In genomic region chr14:102196436-102197230, GRCh38 we compare ENCODE assay signal across 18 cellular contexts. TPM values are rescaled to one million over a fixed set of nuclear protein-coding genes. Genes with fewer than 3 reads are reported as not detected.
DNase-seq lines count a peak whose midpoint lies in the region; ATAC-seq and TF ChIP-seq lines count a peak whose summit lies in the region.
"Had no signal": no experiment of that assay in that cellular context is flagged by ENCODE, and none has a peak within 500 bp of the region (broad histone marks: within the 10 kb centered on the region; RNA-seq: fewer than 3 reads in every experiment).

No MANE protein-coding gene starts in this region.

- peak overlapping the region in 5 of 7 donors; percentile 19 to 85 (median 57) for H3K27ac Mint-ChIP-seq in CD4-positive, alpha-beta memory T cell
- H3K27ac Mint-ChIP-seq in WTC11 = peak overlapping the region; percentile 63
- H3K27ac Mint-ChIP-seq in neural progenitor cell = no peak overlapping the region
- no peak overlapping the region for H3K27ac Mint-ChIP-seq in stimulated activated memory B cell treated with anti-CD40 and anti-IgM and Interleukin-4, amounts not matched to agents 10 μg/mL and 1 μg/mL and 100 μg/mL, for 72 hours

- no peak overlapping the region for H3K27ac ChIP-seq in CD4-positive, alpha-beta memory T cell (ENCODE audit: low read depth, low read length)
- no peak overlapping the region for H3K27ac ChIP-seq in neural progenitor cell
- H3K27ac ChIP-seq: prostate gland had no signal

- H3K4me1 Mint-ChIP-seq in CD4-positive, alpha-beta memory T cell = peaks cover 47 to 70% (median 57%) of the 10 kb centered on the region in 4 donors
- H3K4me1 Mint-ChIP-seq in WTC11 (peaks cover 24% of the 10 kb centered on the region), neural progenitor cell (peaks cover 8% of the 10 kb centered on the region)
- H3K4me1 Mint-ChIP-seq in stimulated activated memory B cell treated with anti-CD40 and anti-IgM and Interleukin-4, amounts not matched to agents 10 μg/mL and 1 μg/mL and 100 μg/mL, for 72 hours = peaks cover 53% of the 10 kb centered on the region

- H3K4me3 ChIP-seq in CD4-positive, alpha-beta memory T cell (ENCODE audit: low read length in 2 of 2) = no peak overlapping the region
- H3K4me3 ChIP-seq in foreskin fibroblast (ENCODE audit: low read depth in 1 of 2, low read length in 2 of 2) (no peak overlapping the region), neural progenitor cell (no peak overlapping the region)
- H3K4me3 ChIP-seq: BLaER1 treated with 17β-estradiol and CSF1 and Interleukin-3, amounts not matched to agents 10 nM and 100 nM; GM12878; prostate gland had no signal

- peaks cover 0 to 4% (median 0%) of the 10 kb centered on the region in 8 donors for H3K9me3 Mint-ChIP-seq in CD4-positive, alpha-beta memory T cell
- H3K9me3 Mint-ChIP-seq in WTC11 = no peaks in the 10 kb centered on the region
- H3K9me3 Mint-ChIP-seq in neural progenitor cell = no peaks in the 10 kb centered on the region
- no peaks in the 10 kb centered on the region for H3K9me3 Mint-ChIP-seq in stimulated activated memory B cell treated with anti-CD40 and anti-IgM and Interleukin-4, amounts not matched to agents 10 μg/mL and 1 μg/mL and 100 μg/mL, for 72 hours
- H3K9me3 Mint-ChIP-seq: activated naive CD4-positive, alpha-beta T cell treated with anti-CD3 and anti-CD28 coated beads, Interleukin-2, amount 50 U/mL, for 72 hours; IgD-negative memory B cell had no signal

- H3K4me1 ChIP-seq in CD4-positive, alpha-beta memory T cell (ENCODE audit: insufficient read depth, low read length) = peaks cover 28% of the 10 kb centered on the region
- H3K4me1 ChIP-seq in neural progenitor cell = peaks cover 7% of the 10 kb centered on the region
- H3K4me1 ChIP-seq: prostate gland had no signal

- H3F3A ChIP-seq in neural progenitor cell (ENCODE audit: low read depth) = peaks cover 7% of the 10 kb centered on the region

- CTCF ChIA-PET in CD4-positive, alpha-beta memory T cell (lab: Charles Lee; ENCODE audit: partially characterized antibody) = interaction anchor here (0.6 kb wide), 1 partner anchor 137 kb away, joined by 3 read pairs; no protein-coding TSS in a partner anchor
- CTCF ChIA-PET in WTC11 (lab: Charles Lee) = no interaction called here

- no peak for ATAC-seq in WTC11
- ATAC-seq in stimulated activated memory B cell treated with anti-CD40 and anti-IgM and Interleukin-4, amounts not matched to agents 10 μg/mL and 1 μg/mL and 100 μg/mL, for 72 hours = no peak
- ATAC-seq: GM12878 had no signal

- no peak overlapping the region for H3K9ac ChIP-seq in neural progenitor cell
- H3K9ac ChIP-seq: BLaER1 treated with 17β-estradiol and CSF1 and Interleukin-3, amounts not matched to agents 10 nM and 100 nM had no signal

- peaks cover 29% of the 10 kb centered on the region for H3K79me2 ChIP-seq in neural progenitor cell (ENCODE audit: low read depth)

- no peak overlapping the region for H3K4me2 ChIP-seq in neural progenitor cell
- H3K4me2 ChIP-seq: BLaER1 treated with 17β-estradiol and CSF1 and Interleukin-3, amounts not matched to agents 10 nM and 100 nM had no signal

- TF ChIP-seq CTCF in WTC11 (IDR thresholded peaks at IDR 0.05) (no peak), foreskin fibroblast (IDR thresholded peaks at IDR 0.05; ENCODE audit: low read depth, low read length) (no peak), neural progenitor cell (IDR thresholded peaks at IDR 0.05) (no peak)

- H3K36me3 ChIP-seq in CD4-positive, alpha-beta memory T cell (ENCODE audit: insufficient read depth, low read length) = peaks cover 37% of the 10 kb centered on the region
- H3K36me3 ChIP-seq in neural progenitor cell = no peaks in the 10 kb centered on the region
- H3K36me3 ChIP-seq: prostate gland had no signal

- no peak for DNase-seq in CD4-positive, alpha-beta memory T cell
- DNase-seq in WTC11 (ENCODE audit: low spot score) = no peak
- peak; percentile 10 to 49 for DNase-seq in foreskin fibroblast
- peak; percentile 99 for DNase-seq in pons (ENCODE audit: low spot score)
- DNase-seq in HuH-7 (ENCODE audit: low spot score) = no peak
- DNase-seq in neural progenitor cell (ENCODE audit: low spot score) = no peak
- DNase-seq in cerebellar cortex (ENCODE audit: low spot score) = no peak
- DNase-seq: mesenchymal stem cell; NCI-H1417 treated with DMSO at 0.1 percent for 48 hours; NCI-H510A; stimulated activated CD4-positive, alpha-beta T cell treated with anti-CD3 and anti-CD28 coated beads, Interleukin-2, amount 100 ng/mL, for 24 hours; T-helper 9 cell had no signal

- no peaks in the 10 kb centered on the region for H3K27me3 Mint-ChIP-seq in CD4-positive, alpha-beta memory T cell
- no peaks in the 10 kb centered on the region for H3K27me3 Mint-ChIP-seq in WTC11 (ENCODE audit: low read depth)
- H3K27me3 Mint-ChIP-seq in neural progenitor cell (ENCODE audit: insufficient read depth, low read depth) = peaks cover 2% of the 10 kb centered on the region
- H3K27me3 Mint-ChIP-seq in stimulated activated memory B cell treated with anti-CD40 and anti-IgM and Interleukin-4, amounts not matched to agents 10 μg/mL and 1 μg/mL and 100 μg/mL, for 72 hours = no peaks in the 10 kb centered on the region
- H3K27me3 Mint-ChIP-seq: IgD-negative memory B cell had no signal

- H3K4me3 Mint-ChIP-seq in CD4-positive, alpha-beta memory T cell = no peak overlapping the region
- H3K4me3 Mint-ChIP-seq in WTC11 = no peak overlapping the region
- H3K4me3 Mint-ChIP-seq in neural progenitor cell = no peak overlapping the region
- H3K4me3 Mint-ChIP-seq in stimulated activated memory B cell treated with anti-CD40 and anti-IgM and Interleukin-4, amounts not matched to agents 10 μg/mL and 1 μg/mL and 100 μg/mL, for 72 hours = no peak overlapping the region
- H3K4me3 Mint-ChIP-seq: IgD-negative memory B cell had no signal

- H3K9me3 ChIP-seq in CD4-positive, alpha-beta memory T cell (ENCODE audit: control insufficient read depth in 1 of 2, low read length in 2 of 2) = no peaks in the 10 kb centered on the region
- H3K9me3 ChIP-seq in neural progenitor cell (ENCODE audit: low read depth) = no peaks in the 10 kb centered on the region
- H3K9me3 ChIP-seq: BLaER1 treated with 17β-estradiol and CSF1 and Interleukin-3, amounts not matched to agents 10 nM and 100 nM; prostate gland had no signal

- peaks cover 46% of the 10 kb centered on the region for H4K20me1 ChIP-seq in neural progenitor cell (ENCODE audit: low read depth)

- H2AFZ ChIP-seq in neural progenitor cell (replicated peaks) = no peak overlapping the region

- POLR2A ChIA-PET in CD4-positive, alpha-beta memory T cell (lab: Charles Lee; ENCODE audit: partially characterized antibody) = no interaction called here
- POLR2A ChIA-PET in WTC11 (lab: Charles Lee) = no interaction called here

- intact Hi-C loops in CD4-positive, alpha-beta memory T cell (cut with micrococcal nuclease) = no loop called here

- no peaks in the 10 kb centered on the region for H3K27me3 ChIP-seq in CD4-positive, alpha-beta memory T cell (ENCODE audit: insufficient read depth, low read length)
- no peaks in the 10 kb centered on the region for H3K27me3 ChIP-seq in neural progenitor cell
- H3K27me3 ChIP-seq: BLaER1 treated with 17β-estradiol and CSF1 and Interleukin-3, amounts not matched to agents 10 nM and 100 nM had no signal

- H3K36me3 Mint-ChIP-seq in CD4-positive, alpha-beta memory T cell = peaks cover 36 to 51% of the 10 kb centered on the region in 2 donors
- peaks cover 11% of the 10 kb centered on the region for H3K36me3 Mint-ChIP-seq in WTC11
- peaks cover 18% of the 10 kb centered on the region for H3K36me3 Mint-ChIP-seq in neural progenitor cell
- peaks cover 52% of the 10 kb centered on the region for H3K36me3 Mint-ChIP-seq in stimulated activated memory B cell treated with anti-CD40 and anti-IgM and Interleukin-4, amounts not matched to agents 10 μg/mL and 1 μg/mL and 100 μg/mL, for 72 hours

TF ChIP-seq in WTC11, 78 proteins besides CTCF, POLR2A, EP300 and RAD21:
- TF ChIP-seq, protein P1, sequence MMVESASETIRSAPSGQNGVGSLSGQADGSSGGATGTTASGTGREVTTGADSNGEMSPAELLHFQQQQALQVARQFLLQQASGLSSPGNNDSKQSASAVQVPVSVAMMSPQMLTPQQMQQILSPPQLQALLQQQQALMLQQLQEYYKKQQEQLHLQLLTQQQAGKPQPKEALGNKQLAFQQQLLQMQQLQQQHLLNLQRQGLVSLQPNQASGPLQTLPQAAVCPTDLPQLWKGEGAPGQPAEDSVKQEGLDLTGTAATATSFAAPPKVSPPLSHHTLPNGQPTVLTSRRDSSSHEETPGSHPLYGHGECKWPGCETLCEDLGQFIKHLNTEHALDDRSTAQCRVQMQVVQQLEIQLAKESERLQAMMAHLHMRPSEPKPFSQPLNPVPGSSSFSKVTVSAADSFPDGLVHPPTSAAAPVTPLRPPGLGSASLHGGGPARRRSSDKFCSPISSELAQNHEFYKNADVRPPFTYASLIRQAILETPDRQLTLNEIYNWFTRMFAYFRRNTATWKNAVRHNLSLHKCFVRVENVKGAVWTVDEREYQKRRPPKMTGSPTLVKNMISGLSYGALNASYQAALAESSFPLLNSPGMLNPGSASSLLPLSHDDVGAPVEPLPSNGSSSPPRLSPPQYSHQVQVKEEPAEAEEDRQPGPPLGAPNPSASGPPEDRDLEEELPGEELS (CRISPR knock-in tag; IDR thresholded peaks at IDR 0.05) = no peak
- no peak for TF ChIP-seq E2F5 (CRISPR knock-in tag; IDR thresholded peaks at IDR 0.05)
- TF ChIP-seq ATF1 (CRISPR knock-in tag; IDR thresholded peaks at IDR 0.05) = no peak
- no peak for TF ChIP-seq GRHL2 (CRISPR knock-in tag; IDR thresholded peaks at IDR 0.05; ENCODE audit: insufficient replicate concordance, severe bottlenecking)
- no peak for TF ChIP-seq CDX4 (CRISPR knock-in tag; IDR thresholded peaks at IDR 0.05; ENCODE audit: borderline replicate concordance)

RNA-seq across cellular contexts. Expression of gene WDR20, which starts 56.9 kb away (rescaled TPM):
- total RNA-seq in CD4-positive, alpha-beta memory T cell = 10 to 100 TPM; 56.8 to 57.9 TPM
- 10 to 100 TPM; 18.8 to 22.3 TPM for polyA plus RNA-seq in CD4-positive, alpha-beta memory T cell
- total RNA-seq in WTC11 (2021) (25.6 to 27.5 TPM (median 25.9 TPM) in 3 replicates), neural progenitor cell (ENCODE audit: low replicate concordance) (18.2 and 22.4 TPM in 2 replicates)

Comparison
In these comparisons a context has a peak if more than half of its experiments do, and no peak if none do; other contexts are left out.
1. DNase-seq: peak in foreskin fibroblast (2 of 2) and pons (single experiment); none in CD4-positive, alpha-beta memory T cell (0 of 5), WTC11 (single experiment), HuH-7 (single experiment), neural progenitor cell (single experiment) and cerebellar cortex (single experiment).
2. H3K27ac Mint-ChIP-seq: peak in CD4-positive, alpha-beta memory T cell (5 of 7) and WTC11 (single experiment); none in neural progenitor cell (single experiment) and stimulated activated memory B cell treated with anti-CD40 and anti-IgM and Interleukin-4, amounts not matched to agents 10 μg/mL and 1 μg/mL and 100 μg/mL, for 72 hours (single experiment).